Comparison of ENCODE assay signal across 8 cellular contexts in the genomic region with DNA sequence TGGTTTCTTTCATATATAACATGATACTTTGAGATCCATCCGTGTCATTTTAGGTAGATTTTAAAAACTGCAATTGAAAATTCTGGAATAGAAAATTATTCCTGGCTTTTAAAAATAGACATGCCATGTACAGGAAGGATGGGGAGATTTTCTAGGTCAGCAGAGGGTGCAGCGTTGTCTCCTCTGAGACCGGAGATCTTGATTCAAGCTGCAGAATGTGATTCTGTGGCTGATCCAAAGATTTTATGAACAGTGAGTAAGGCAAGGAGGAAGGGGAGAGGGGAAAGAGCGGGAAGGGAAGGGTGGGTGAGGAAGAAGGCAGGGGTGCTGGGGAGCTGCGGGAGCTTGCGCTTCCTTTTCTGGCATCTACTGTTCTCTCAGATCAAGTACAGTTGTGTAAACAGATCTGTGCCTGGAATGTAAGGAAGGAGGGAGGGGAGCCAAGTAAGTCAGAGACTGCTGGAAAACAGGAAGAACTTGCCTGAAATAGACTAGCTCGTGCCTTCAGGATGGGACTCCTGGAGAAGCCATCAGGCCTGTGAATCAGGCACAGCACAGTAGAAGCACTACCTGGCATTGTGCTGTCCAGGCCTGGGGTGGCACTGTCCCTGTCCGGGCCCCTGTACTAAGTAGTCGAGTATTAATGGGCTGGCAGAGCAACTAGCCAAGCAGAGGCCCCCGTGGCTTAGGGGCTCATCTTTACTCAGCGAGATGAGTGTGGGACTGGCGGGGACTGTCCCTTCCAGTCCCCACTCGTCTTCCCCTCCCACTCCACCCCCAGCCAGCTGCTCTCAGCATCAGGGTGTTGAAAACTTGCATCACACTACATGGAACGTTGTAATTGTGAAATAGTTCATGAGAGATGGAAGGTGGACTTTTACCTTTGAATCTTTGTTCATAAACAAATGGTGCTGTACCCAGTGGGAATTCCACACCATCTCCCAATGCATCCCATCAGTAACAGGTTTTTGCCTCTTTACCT.
A peak's percentile ranks its signal among the peaks of the same experiment; 100 is the strongest.
DNase-seq lines count a peak whose midpoint lies in the region; ATAC-seq, FAIRE-seq and TF ChIP-seq lines count a peak whose summit lies in the region.

No MANE protein-coding gene starts in this region.

- peak overlapping the region in 1 of 2 donors; percentile 19 for H3K9ac ChIP-seq in kidney (ENCODE audit: low read length in 2 of 2)

- H3K27me3 Mint-ChIP-seq in natural killer cell treated with Interleukin-12 subunit alpha and Interleukin-12 subunit beta and Interleukin-15 and Interleukin-18, amount 100 ng/mL, for 72 hours = no peaks in the 10 kb centered on the region
- H3K27me3 Mint-ChIP-seq in natural killer cell (ENCODE audit: low read depth in 2 of 2) = no peaks in the 10 kb centered on the region

- H3K36me3 Mint-ChIP-seq in natural killer cell treated with Interleukin-12 subunit alpha and Interleukin-12 subunit beta and Interleukin-15 and Interleukin-18, amount 100 ng/mL, for 72 hours = peaks cover 5% of the 10 kb centered on the region
- H3K36me3 Mint-ChIP-seq in natural killer cell = no peaks in the 10 kb centered on the region

- no peak overlapping the region for H3K4me3 ChIP-seq in kidney (ENCODE audit: low read length in 2 of 2)

- peaks cover 3 to 7% of the 10 kb centered on the region in 2 donors for H3K4me1 ChIP-seq in kidney (ENCODE audit: control insufficient read depth in 1 of 2, insufficient read depth in 1 of 2, low read depth in 1 of 2, low read length in 2 of 2)

- H3K4me1 Mint-ChIP-seq in natural killer cell treated with Interleukin-12 subunit alpha and Interleukin-12 subunit beta and Interleukin-15 and Interleukin-18, amount 100 ng/mL, for 72 hours (ENCODE audit: low read depth in 2 of 2) = peaks cover 22 to 34% of the 10 kb centered on the region in 2 donors
- H3K4me1 Mint-ChIP-seq in natural killer cell = peaks cover 6% of the 10 kb centered on the region in 2 donors

- H3K27ac ChIP-seq in adipose tissue (ENCODE audit: low read depth, low read length) = peak overlapping the region; percentile 13
- peak overlapping the region; percentile 56 to 81 for H3K27ac ChIP-seq in kidney (ENCODE audit: low read depth in 2 of 2, low read length in 2 of 2)

- WGBS in adipose tissue, 3 donors = 20 to 40% (median 21%) methylated on average over 14 of the region's 14 CpGs

- peaks cover 0 to 6% of the 10 kb centered on the region in 2 donors for H3K9me3 ChIP-seq in kidney (ENCODE audit: control insufficient read depth in 1 of 2, low read length in 2 of 2)

- FAIRE-seq in kidney (lab: Jason Lieb, UNC) = no peak

- peak overlapping the region; percentile 55 for H3K4me3 Mint-ChIP-seq in natural killer cell treated with Interleukin-12 subunit alpha and Interleukin-12 subunit beta and Interleukin-15 and Interleukin-18, amount 100 ng/mL, for 72 hours
- H3K4me3 Mint-ChIP-seq in natural killer cell = no peak overlapping the region

- intact Hi-C loops in natural killer cell (cut with micrococcal nuclease) = no loop called here
- intact Hi-C loops in kidney (cut with DNase I) = no loop called here

- DNase-seq in natural killer cell treated with Interleukin-12 subunit alpha and Interleukin-12 subunit beta and Interleukin-15 and Interleukin-18, amount 100 ng/mL, for 72 hours (ENCODE audit: low spot score) = peak; percentile 88
- DNase-seq in natural killer cell (no peak), kidney (peak; percentile 78), RPMI8226 (no peak), NCI-H1417 (lab: John Stamatoyannopoulos, UW) (no peak)
- peak; percentile 61 for DNase-seq in stimulated activated CD4-positive, alpha-beta T cell treated with anti-CD3 and anti-CD28 coated beads, Interleukin-4, amount 100 ng/mL, for 24 hours

- H3K9me3 Mint-ChIP-seq in natural killer cell treated with Interleukin-12 subunit alpha and Interleukin-12 subunit beta and Interleukin-15 and Interleukin-18, amount 100 ng/mL, for 72 hours = no peaks in the 10 kb centered on the region
- no peaks in the 10 kb centered on the region for H3K9me3 Mint-ChIP-seq in natural killer cell

- ATAC-seq in natural killer cell treated with Interleukin-12 subunit alpha and Interleukin-12 subunit beta and Interleukin-15 and Interleukin-18, amount 100 ng/mL, for 72 hours = peak; percentile 94 to 97
- ATAC-seq in natural killer cell (no peak), GM19397 (IDR thresholded peaks at IDR 0.05; ENCODE audit: unreplicated experiment) (no peak)

- no peaks in the 10 kb centered on the region for H3K36me3 ChIP-seq in kidney (ENCODE audit: control insufficient read depth in 1 of 2, insufficient read depth in 2 of 2, low read length in 2 of 2)

- H3K27ac Mint-ChIP-seq in natural killer cell treated with Interleukin-12 subunit alpha and Interleukin-12 subunit beta and Interleukin-15 and Interleukin-18, amount 100 ng/mL, for 72 hours = peak overlapping the region; percentile 53 to 73
- no peak overlapping the region for H3K27ac Mint-ChIP-seq in natural killer cell

- TF ChIP-seq CTCF in natural killer cell (IDR thresholded peaks at IDR 0.05) (no peak), kidney (IDR thresholded peaks at IDR 0.05; ENCODE audit: borderline replicate concordance, extremely low read depth, insufficient read depth) (no peak)

Comparison
In these comparisons a context has a peak if more than half of its experiments do, and no peak if none do; other contexts are left out.
1. ATAC-seq: peak in natural killer cell treated with Interleukin-12 subunit alpha and Interleukin-12 subunit beta and Interleukin-15 and Interleukin-18, amount 100 ng/mL, for 72 hours (2 of 2); none in natural killer cell (0 of 3) and GM19397 (single experiment).
2. DNase-seq: peak in natural killer cell treated with Interleukin-12 subunit alpha and Interleukin-12 subunit beta and Interleukin-15 and Interleukin-18, amount 100 ng/mL, for 72 hours (single experiment), kidney (single experiment) and stimulated activated CD4-positive, alpha-beta T cell treated with anti-CD3 and anti-CD28 coated beads, Interleukin-4, amount 100 ng/mL, for 24 hours (single experiment); none in natural killer cell (single experiment), RPMI8226 (single experiment) and NCI-H1417 (0 of 3).
3. H3K27ac Mint-ChIP-seq: peak in natural killer cell treated with Interleukin-12 subunit alpha and Interleukin-12 subunit beta and Interleukin-15 and Interleukin-18, amount 100 ng/mL, for 72 hours (2 of 2); none in natural killer cell (0 of 2).